In genomic region chr1:166838766-166839599, GRCh38 we compare ENCODE assay signal across 8 cellular contexts. TPM values are rescaled to one million over a fixed set of nuclear protein-coding genes. Genes with fewer than 3 reads are reported as not detected.
DNase-seq lines count a peak whose midpoint lies in the region; ATAC-seq and TF ChIP-seq lines count a peak whose summit lies in the region.

POGK (plus strand) TSS chr1:166839475; CDS start chr1:166840957, 1,482 bp downstream.

- POLR2A ChIA-PET in GM10248 (lab: Yijun Ruan, JAX): no interaction called here

- DNase-seq in GM10248 (ENCODE audit: extremely low spot score) (peak; percentile 94), NCI-H1048 (lab: John Stamatoyannopoulos, UW) (peak; percentile 78), SKM-1 (lab: John Stamatoyannopoulos, UW; ENCODE audit: unreplicated experiment) (peak; percentile 70), glomerular endothelial cell (ENCODE audit: extremely low read depth, low read depth, low spot score) (no peak), omental fat pad (ENCODE audit: low spot score) (peak; percentile 45)
- peak; percentile 84 to 92 for DNase-seq in activated naive CD4-positive, alpha-beta T cell treated with anti-CD3 and anti-CD28 coated beads, Interleukin-2, amount 50 U/mL, for 72 hours (ENCODE audit: low spot score in 2 of 2)

- ATAC-seq in HG02588 (IDR thresholded peaks at IDR 0.05; ENCODE audit: unreplicated experiment) (peak; percentile 96), omental fat pad (ENCODE audit: low FRiP score) (peak; percentile 98)
- ATAC-seq in activated naive CD4-positive, alpha-beta T cell treated with anti-CD3 and anti-CD28 coated beads, Interleukin-2, amount 50 U/mL, for 72 hours: peak; percentile 96 to 98

- peaks cover 23 to 34% of the 10 kb centered on the region in 2 donors for H3K36me3 Mint-ChIP-seq in activated naive CD4-positive, alpha-beta T cell treated with anti-CD3 and anti-CD28 coated beads, Interleukin-2, amount 50 U/mL, for 72 hours

- TF ChIP-seq CTCF in GM10248 (IDR thresholded peaks at IDR 0.05; ENCODE audit: control extremely low read depth, extremely low read depth, low read depth, missing control alignments) (no peak), omental fat pad (IDR thresholded peaks at IDR 0.05) (no peak)

- no peaks in the 10 kb centered on the region for H3K9me3 Mint-ChIP-seq in activated naive CD4-positive, alpha-beta T cell treated with anti-CD3 and anti-CD28 coated beads, Interleukin-2, amount 50 U/mL, for 72 hours

- CTCF ChIA-PET in GM10248 (lab: Yijun Ruan, JAX): interaction anchor here (0.6 to 2.4 kb wide), 11 partner anchors 9 to 1471 kb away, joined by 3 to 8 read pairs (median 4); partner anchors contain the start of gene TADA1

- H3K27ac Mint-ChIP-seq in activated naive CD4-positive, alpha-beta T cell treated with anti-CD3 and anti-CD28 coated beads, Interleukin-2, amount 50 U/mL, for 72 hours: peak within 1 kb of the TSS; percentile 96 to 98

- H3K27ac ChIP-seq in temporal lobe (ENCODE audit: low read depth, low read length): peak within 1 kb of the TSS; percentile 95

RNA-seq across cellular contexts. Expression of gene POGK, which starts in this region (rescaled TPM):
- total RNA-seq in activated naive CD4-positive, alpha-beta T cell treated with anti-CD3 and anti-CD28 coated beads, Interleukin-2, amount 50 U/mL, for 72 hours: 10 to 100 TPM; 32.3 to 43.0 TPM
- total RNA-seq in glomerular endothelial cell (18.1 and 23.7 TPM in 2 replicates), omental fat pad (10 to 100 TPM; 22.4 to 41.3 (median 28.3) TPM), temporal lobe (48.9 TPM)
